In the genomic region with DNA sequence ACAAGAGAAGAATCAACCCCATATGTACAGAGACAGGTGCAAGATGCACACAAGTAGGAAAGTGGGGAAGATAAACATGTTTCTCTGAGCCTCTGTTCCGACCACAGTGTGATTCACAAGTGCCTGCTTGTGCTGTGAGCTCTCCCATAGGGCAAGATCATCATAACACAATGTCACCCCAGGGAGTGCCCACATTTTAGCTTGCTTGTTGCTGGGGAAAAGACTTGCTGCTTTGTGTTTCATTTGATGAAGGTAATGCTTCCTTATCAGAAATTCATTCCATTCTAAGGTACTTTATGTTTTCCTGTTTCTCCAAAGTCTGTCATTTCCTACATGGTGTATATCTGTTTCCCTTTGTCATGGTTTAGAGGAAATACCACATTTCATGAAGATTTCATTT, we compare ENCODE assay signal across 15 cellular contexts.
DNase-seq lines count a peak whose midpoint lies in the region; ATAC-seq, FAIRE-seq and TF ChIP-seq lines count a peak whose summit lies in the region.
"Had no signal": no experiment of that assay in that cellular context is flagged by ENCODE, and none has a peak within 500 bp of the region (broad histone marks: within the 10 kb centered on the region; RNA-seq: fewer than 3 reads in every experiment).

No MANE protein-coding gene starts in this region.

- peaks cover 23 to 37% (median 33%) of the 10 kb centered on the region in 4 donors for H3K4me1 ChIP-seq in esophagus muscularis mucosa
- H3K4me1 ChIP-seq in skeletal muscle satellite cell (ENCODE audit: control insufficient read depth, insufficient read depth, low read length): peaks cover 44% of the 10 kb centered on the region
- H3K4me1 ChIP-seq: SJCRH30 had no signal

- H3K4me3 ChIP-seq in esophagus muscularis mucosa (no peak overlapping the region), skeletal muscle satellite cell (ENCODE audit: low read length) (peak overlapping the region; percentile 56)
- H3K4me3 ChIP-seq: heart left ventricle, SJCRH30 had no signal

- no peak overlapping the region for H3K4me3 Mint-ChIP-seq in activated CD4-positive, alpha-beta T cell treated with anti-CD3 and anti-CD28 coated beads for 36 hours
- H3K4me3 Mint-ChIP-seq in activated CD4-positive, alpha-beta T cell treated with anti-CD3 and anti-CD28 coated beads, Interleukin-2, amount 10 ng/mL, durations not matched to agents 7 days and 5 days: no peak overlapping the region
- H3K4me3 Mint-ChIP-seq: stimulated activated naive B cell treated with anti-CD40 and anti-IgM and Interleukin-4, amounts not matched to agents 10 μg/mL and 1 μg/mL and 100 μg/mL, for 72 hours had no signal

- H3K27ac Mint-ChIP-seq in activated CD4-positive, alpha-beta T cell treated with anti-CD3 and anti-CD28 coated beads for 36 hours: no peak overlapping the region
- no peak overlapping the region for H3K27ac Mint-ChIP-seq in activated CD4-positive, alpha-beta T cell treated with anti-CD3 and anti-CD28 coated beads, Interleukin-2, amount 10 ng/mL, durations not matched to agents 7 days and 5 days
- H3K27ac Mint-ChIP-seq: stimulated activated naive B cell treated with anti-CD40 and anti-IgM and Interleukin-4, amounts not matched to agents 10 μg/mL and 1 μg/mL and 100 μg/mL, for 72 hours had no signal

- peak; percentile 38 for DNase-seq in activated CD4-positive, alpha-beta T cell treated with anti-CD3 and anti-CD28 coated beads for 36 hours
- no peak for DNase-seq in activated CD4-positive, alpha-beta T cell treated with anti-CD3 and anti-CD28 coated beads, Interleukin-2, amount 10 ng/mL, durations not matched to agents 7 days and 5 days
- DNase-seq in RKO (ENCODE audit: low spot score) (peak; percentile 79), esophagus muscularis mucosa (ENCODE audit: extremely low spot score) (no peak), GM12891 (ENCODE audit: insufficient read length, low spot score) (no peak), frontal cortex (ENCODE audit: low spot score in 2 of 2) (no peak)
- DNase-seq: H7; heart left ventricle; NCI-H446; stimulated activated CD4-positive, alpha-beta T cell treated with anti-CD3 and anti-CD28 coated beads, Interleukin-12 subunit alpha, Interleukin-12 subunit beta, amount 100 ng/mL, for 4 hours; stimulated activated naive B cell treated with anti-CD40 and anti-IgM and Interleukin-4, amounts not matched to agents 10 μg/mL and 1 μg/mL and 100 μg/mL, for 72 hours had no signal

- WGBS in esophagus muscularis mucosa: 14% methylated on average over 1 of the region's 1 CpG

- TF ChIP-seq POLR2A in esophagus muscularis mucosa (IDR thresholded peaks at IDR 0.05; ENCODE audit: low read depth) (no peak), GM12891 (IDR thresholded peaks at IDR 0.05; ENCODE audit: low read depth, low read length) (no peak)

- FAIRE-seq in GM12891 (lab: Jason Lieb, UNC): no peak
- no peak for FAIRE-seq in frontal cortex (lab: Jason Lieb, UNC)
- FAIRE-seq: A204.1 had no signal

- intact Hi-C loops in activated CD4-positive, alpha-beta T cell treated with anti-CD3 and anti-CD28 coated beads for 36 hours (cut with DNase I, micrococcal nuclease): loop anchor here in 1 of 2 experiments (5.0 kb wide), 1 partner anchor 183 kb away; no protein-coding TSS in a partner anchor
- intact Hi-C loops in esophagus muscularis mucosa (cut with DNase I): loop anchor here (10.0 kb wide), 1 partner anchor 630 kb away; a partner anchor contains a TSS

- peak overlapping the region; percentile 80 for H3K9ac ChIP-seq in skeletal muscle satellite cell (ENCODE audit: low read depth, low read length)

- no peak for TF ChIP-seq CTCF in esophagus muscularis mucosa (IDR thresholded peaks at IDR 0.05)

- no peaks in the 10 kb centered on the region for H3K36me3 ChIP-seq in esophagus muscularis mucosa
- no peaks in the 10 kb centered on the region for H3K36me3 ChIP-seq in skeletal muscle satellite cell (ENCODE audit: insufficient read depth, low read length)
- H3K36me3 ChIP-seq: heart left ventricle, SJCRH30 had no signal

- H3K27me3 ChIP-seq in esophagus muscularis mucosa (no peaks in the 10 kb centered on the region), skeletal muscle satellite cell (ENCODE audit: control insufficient read depth, insufficient read depth, low read length) (no peaks in the 10 kb centered on the region)
- H3K27me3 ChIP-seq: SJCRH30 had no signal

- TF ChIP-seq EP300 in esophagus muscularis mucosa (IDR thresholded peaks at IDR 0.05): no peak

- peaks cover 14% of the 10 kb centered on the region for H3K4me1 Mint-ChIP-seq in activated CD4-positive, alpha-beta T cell treated with anti-CD3 and anti-CD28 coated beads for 36 hours
- H3K4me1 Mint-ChIP-seq in activated CD4-positive, alpha-beta T cell treated with anti-CD3 and anti-CD28 coated beads, Interleukin-2, amount 10 ng/mL, durations not matched to agents 7 days and 5 days: peaks cover 2% of the 10 kb centered on the region

- peaks cover 4% of the 10 kb centered on the region for H3K27me3 Mint-ChIP-seq in activated CD4-positive, alpha-beta T cell treated with anti-CD3 and anti-CD28 coated beads for 36 hours
- H3K27me3 Mint-ChIP-seq in activated CD4-positive, alpha-beta T cell treated with anti-CD3 and anti-CD28 coated beads, Interleukin-2, amount 10 ng/mL, durations not matched to agents 7 days and 5 days: no peaks in the 10 kb centered on the region

- peak overlapping the region in 3 of 4 donors; percentile 72 to 77 (median 74) for H3K27ac ChIP-seq in esophagus muscularis mucosa (replicated peaks in 1 of 4)
- H3K27ac ChIP-seq: SJCRH30 had no signal

- CTCF ChIA-PET in activated CD4-positive, alpha-beta T cell treated with anti-CD3 and anti-CD28 coated beads for 36 hours (lab: Charles Lee): no interaction called here
- CTCF ChIA-PET in activated CD4-positive, alpha-beta T cell treated with anti-CD3 and anti-CD28 coated beads, Interleukin-2, amount 10 ng/mL, durations not matched to agents 7 days and 5 days (lab: Charles Lee): no interaction called here

- H3K36me3 Mint-ChIP-seq in activated CD4-positive, alpha-beta T cell treated with anti-CD3 and anti-CD28 coated beads for 36 hours (ENCODE audit: low read depth): no peaks in the 10 kb centered on the region
- H3K36me3 Mint-ChIP-seq in activated CD4-positive, alpha-beta T cell treated with anti-CD3 and anti-CD28 coated beads, Interleukin-2, amount 10 ng/mL, durations not matched to agents 7 days and 5 days (ENCODE audit: low read depth): no peaks in the 10 kb centered on the region

- ATAC-seq in activated CD4-positive, alpha-beta T cell treated with anti-CD3 and anti-CD28 coated beads for 36 hours: peak; percentile 88
- ATAC-seq in HG03378 (IDR thresholded peaks at IDR 0.05; ENCODE audit: unreplicated experiment): no peak
- ATAC-seq: heart left ventricle; stimulated activated naive B cell treated with anti-CD40 and anti-IgM and Interleukin-4, amounts not matched to agents 10 μg/mL and 1 μg/mL and 100 μg/mL, for 72 hours had no signal

- H3K9me3 Mint-ChIP-seq in activated CD4-positive, alpha-beta T cell treated with anti-CD3 and anti-CD28 coated beads for 36 hours (ENCODE audit: low read depth): no peaks in the 10 kb centered on the region
- H3K9me3 Mint-ChIP-seq in activated CD4-positive, alpha-beta T cell treated with anti-CD3 and anti-CD28 coated beads, Interleukin-2, amount 10 ng/mL, durations not matched to agents 7 days and 5 days: no peaks in the 10 kb centered on the region
- H3K9me3 Mint-ChIP-seq: stimulated activated naive B cell treated with anti-CD40 and anti-IgM and Interleukin-4, amounts not matched to agents 10 μg/mL and 1 μg/mL and 100 μg/mL, for 72 hours had no signal

- H3K4me2 ChIP-seq in skeletal muscle satellite cell (ENCODE audit: low read length): peak overlapping the region; percentile 65

- H3K9me3 ChIP-seq in esophagus muscularis mucosa (no peaks in the 10 kb centered on the region), skeletal muscle satellite cell (replicated peaks; ENCODE audit: low read length) (no peaks in the 10 kb centered on the region)
- H3K9me3 ChIP-seq: heart left ventricle, SJCRH30 had no signal

- POLR2A ChIA-PET in activated CD4-positive, alpha-beta T cell treated with anti-CD3 and anti-CD28 coated beads for 36 hours (lab: Charles Lee): no interaction called here
- POLR2A ChIA-PET in activated CD4-positive, alpha-beta T cell treated with anti-CD3 and anti-CD28 coated beads, Interleukin-2, amount 10 ng/mL, durations not matched to agents 7 days and 5 days (lab: Charles Lee): no interaction called here

TF ChIP-seq in GM12891, 5 proteins besides CTCF, POLR2A, EP300 and RAD21:
- TF ChIP-seq SPI1 (IDR thresholded peaks at IDR 0.05; ENCODE audit: low read depth, low read length): no peak
- TF ChIP-seq TAF1 (IDR thresholded peaks at IDR 0.05; ENCODE audit: low read depth, low read length): no peak
- TF ChIP-seq POU2F2 (IDR thresholded peaks at IDR 0.05; ENCODE audit: low read depth, low read length): no peak
- no peak for TF ChIP-seq PAX5 (IDR thresholded peaks at IDR 0.05; ENCODE audit: insufficient read depth, low read length, severe bottlenecking)
- TF ChIP-seq POLR2AphosphoS5 (IDR thresholded peaks at IDR 0.05; ENCODE audit: low read depth, low read length): no peak
TF ChIP-seq in GM12891: peak in this region for 0.

Comparison
In these comparisons a context has a peak if more than half of its experiments do, and no peak if none do; other contexts are left out.
1. DNase-seq: peak in activated CD4-positive, alpha-beta T cell treated with anti-CD3 and anti-CD28 coated beads for 36 hours (single experiment) and RKO (single experiment); none in activated CD4-positive, alpha-beta T cell treated with anti-CD3 and anti-CD28 coated beads, Interleukin-2, amount 10 ng/mL, durations not matched to agents 7 days and 5 days (single experiment), esophagus muscularis mucosa (single experiment), GM12891 (single experiment) and frontal cortex (0 of 2).